1 cellular context compared by ENCODE assay signal in the genomic region with DNA sequence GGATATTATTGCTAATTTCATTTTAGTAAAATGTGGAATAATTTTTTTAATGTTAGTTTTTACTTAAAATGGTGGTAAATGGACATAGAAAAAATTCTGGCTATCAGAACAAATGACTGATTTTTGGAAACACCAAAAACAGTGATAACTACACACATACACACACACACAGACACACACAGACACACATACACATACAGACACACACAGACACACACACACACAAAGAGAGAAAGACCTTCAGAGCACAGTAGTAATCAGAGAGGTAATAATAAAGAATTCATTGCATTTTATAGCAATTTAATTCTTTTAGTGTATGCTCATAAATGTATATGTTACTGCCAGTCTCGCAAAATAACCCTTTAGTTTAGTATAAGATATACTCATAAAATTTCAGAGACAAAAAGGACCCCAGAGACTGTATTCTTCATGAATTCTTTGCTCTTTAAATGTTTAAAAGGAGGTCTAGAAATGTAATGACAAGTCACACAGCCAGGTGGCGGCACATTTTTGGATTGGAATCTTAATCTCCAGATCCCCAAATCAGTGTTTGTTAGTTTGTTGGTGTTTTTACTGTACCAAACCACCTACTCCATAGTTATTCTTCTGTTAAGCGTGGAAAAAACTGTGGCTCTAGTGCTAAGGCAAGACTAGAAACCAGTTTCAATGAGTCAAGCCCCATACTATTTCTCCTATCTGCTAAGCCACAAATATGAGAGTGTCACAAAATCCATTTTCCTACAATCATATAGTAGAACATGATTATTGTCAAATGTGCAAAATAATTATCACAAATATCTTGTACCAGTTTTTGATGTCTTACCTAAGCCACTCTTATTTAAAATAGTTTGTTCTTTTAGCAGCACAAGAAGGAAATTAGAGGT.
TF ChIP-seq lines count a peak whose summit lies in the region.

No MANE protein-coding gene starts in this region.

TF ChIP-seq in SK-N-SH treated with all-trans-retinoic acid at 6 μM for 48 hours, 23 proteins besides CTCF, POLR2A, EP300 and RAD21 (continued from another document):
- TF ChIP-seq PATZ1 (CRISPR knock-in tag; IDR thresholded peaks at IDR 0.05; ENCODE audit: borderline replicate concordance) (no peak), ZFP3 (CRISPR knock-in tag; IDR thresholded peaks at IDR 0.05) (no peak), RARB (CRISPR knock-in tag; IDR thresholded peaks at IDR 0.05) (no peak), BACH2 (CRISPR knock-in tag; IDR thresholded peaks at IDR 0.05; ENCODE audit: borderline replicate concordance) (no peak), ZC3H10 (CRISPR knock-in tag; IDR thresholded peaks at IDR 0.05) (no peak), OSR1 (CRISPR knock-in tag; IDR thresholded peaks at IDR 0.05) (no peak)
